1 cellular context compared by ENCODE assay signal in the genomic region with DNA sequence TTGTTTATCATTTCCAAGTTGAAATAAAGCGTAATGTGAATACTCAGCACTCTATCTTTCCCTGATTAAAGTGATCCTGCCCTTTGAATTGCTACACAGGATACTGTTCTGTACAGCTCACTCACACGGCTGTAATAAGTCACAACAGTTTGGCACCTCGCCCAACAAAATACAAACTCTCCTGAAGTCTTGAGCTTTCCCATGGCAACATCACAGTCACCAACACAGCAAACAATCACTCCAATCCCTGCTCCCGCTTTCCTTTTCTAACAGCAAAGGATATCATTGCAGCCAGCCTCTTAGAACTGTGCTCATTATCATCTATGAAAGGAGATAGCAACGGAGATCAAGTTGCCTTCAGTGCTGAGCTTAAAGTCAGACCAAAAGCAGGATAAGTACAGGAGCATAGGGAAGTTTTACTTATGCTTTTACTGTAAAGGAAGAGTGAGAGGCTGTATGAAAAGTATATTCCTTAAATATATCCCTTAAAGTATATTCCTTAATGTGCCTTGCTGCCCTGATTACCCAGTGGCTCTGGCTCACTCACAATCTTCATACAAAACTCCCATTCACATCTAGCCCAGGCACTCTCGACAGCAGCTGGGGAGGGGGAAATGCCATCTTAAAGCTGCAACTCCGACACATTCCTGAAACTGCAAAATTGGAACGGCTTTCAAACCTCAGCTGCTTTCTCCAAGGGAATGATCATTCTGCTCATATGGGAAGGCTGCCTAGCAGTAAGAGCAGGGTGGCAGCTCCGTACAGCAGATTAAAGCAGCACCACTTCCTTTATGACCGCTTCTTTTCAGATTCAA.
A peak's percentile ranks its signal among the peaks of the same experiment; 100 is the strongest.
TF ChIP-seq lines count a peak whose summit lies in the region.

No MANE protein-coding gene starts in this region.

TF ChIP-seq in Ishikawa, 13 proteins besides CTCF, POLR2A, EP300 and RAD21:
- TF ChIP-seq TCF12 (IDR thresholded peaks at IDR 0.05; ENCODE audit: low read depth) = peak; percentile 55; the same call in 1 of the 2 replicates
- TF ChIP-seq FOXM1 (IDR thresholded peaks at IDR 0.05; ENCODE audit: borderline replicate concordance, low read depth) = no peak
- TF ChIP-seq YY1 (IDR thresholded peaks at IDR 0.05; ENCODE audit: low read depth) = no peak
- TF ChIP-seq CREB1 (IDR thresholded peaks at IDR 0.05; ENCODE audit: low read depth) = no peak
- TF ChIP-seq TAF1 (IDR thresholded peaks at IDR 0.05; ENCODE audit: low read depth) = no peak
- TF ChIP-seq CEBPB (IDR thresholded peaks at IDR 0.05) = no peak
- peak; percentile 82 for TF ChIP-seq NFIC (IDR thresholded peaks at IDR 0.05)
